Comparison of ENCODE assay signal across 1 cellular context in the genomic region with DNA sequence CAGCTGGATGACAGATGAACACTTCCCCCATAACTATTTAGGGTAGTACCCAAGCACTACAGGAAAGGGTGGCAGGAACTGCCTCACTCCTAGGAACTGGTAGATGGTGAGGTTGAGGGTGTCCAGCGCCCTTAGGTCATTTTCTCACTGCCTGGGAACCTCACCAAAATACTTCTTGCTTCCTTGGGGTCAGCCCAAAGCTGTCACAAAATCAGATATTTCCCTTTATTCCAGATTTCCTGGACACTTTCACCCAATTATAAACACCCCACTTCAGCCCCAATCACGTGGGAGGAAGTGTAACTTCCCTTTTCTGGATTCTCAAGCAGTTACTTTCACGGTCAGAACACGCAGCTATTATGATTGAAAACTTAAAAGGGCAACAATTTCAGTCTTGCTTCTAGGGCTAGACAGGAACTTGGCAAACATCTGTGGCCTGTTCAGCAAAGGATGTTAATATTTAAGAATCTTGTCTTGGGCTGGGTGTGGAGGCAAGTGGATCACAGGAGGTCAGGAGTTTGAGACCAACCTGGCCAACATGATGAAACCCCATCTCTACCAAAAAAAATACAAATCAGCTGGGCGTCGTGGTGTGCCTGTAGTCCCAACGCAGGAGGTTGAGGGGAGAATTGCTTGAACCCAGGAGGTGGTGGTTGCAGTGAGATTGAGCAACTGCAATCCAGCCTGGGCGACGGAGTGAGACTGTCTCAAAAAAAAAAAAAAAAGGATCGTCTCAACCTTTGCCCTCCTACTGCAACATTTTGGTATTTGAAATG.
TF ChIP-seq lines count a peak whose summit lies in the region.

No MANE protein-coding gene starts in this region.

TF ChIP-seq in K562, 482 proteins besides CTCF, POLR2A, EP300 and RAD21 (continued from another document and continues in another):
- TF ChIP-seq, protein P1, sequence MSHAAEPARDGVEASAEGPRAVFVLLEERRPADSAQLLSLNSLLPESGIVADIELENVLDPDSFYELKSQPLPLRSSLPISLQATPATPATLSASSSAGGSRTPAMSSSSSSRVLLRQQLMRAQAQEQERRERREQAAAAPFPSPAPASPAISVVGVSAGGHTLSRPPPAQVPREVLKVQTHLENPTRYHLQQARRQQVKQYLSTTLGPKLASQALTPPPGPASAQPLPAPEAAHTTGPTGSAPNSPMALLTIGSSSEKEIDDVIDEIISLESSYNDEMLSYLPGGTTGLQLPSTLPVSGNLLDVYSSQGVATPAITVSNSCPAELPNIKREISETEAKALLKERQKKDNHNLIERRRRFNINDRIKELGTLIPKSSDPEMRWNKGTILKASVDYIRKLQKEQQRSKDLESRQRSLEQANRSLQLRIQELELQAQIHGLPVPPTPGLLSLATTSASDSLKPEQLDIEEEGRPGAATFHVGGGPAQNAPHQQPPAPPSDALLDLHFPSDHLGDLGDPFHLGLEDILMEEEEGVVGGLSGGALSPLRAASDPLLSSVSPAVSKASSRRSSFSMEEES (CRISPR knock-in tag; IDR thresholded peaks at IDR 0.05), result peak; percentile 39; the same call in 1 of the 2 replicates
- TF ChIP-seq, protein P2, sequence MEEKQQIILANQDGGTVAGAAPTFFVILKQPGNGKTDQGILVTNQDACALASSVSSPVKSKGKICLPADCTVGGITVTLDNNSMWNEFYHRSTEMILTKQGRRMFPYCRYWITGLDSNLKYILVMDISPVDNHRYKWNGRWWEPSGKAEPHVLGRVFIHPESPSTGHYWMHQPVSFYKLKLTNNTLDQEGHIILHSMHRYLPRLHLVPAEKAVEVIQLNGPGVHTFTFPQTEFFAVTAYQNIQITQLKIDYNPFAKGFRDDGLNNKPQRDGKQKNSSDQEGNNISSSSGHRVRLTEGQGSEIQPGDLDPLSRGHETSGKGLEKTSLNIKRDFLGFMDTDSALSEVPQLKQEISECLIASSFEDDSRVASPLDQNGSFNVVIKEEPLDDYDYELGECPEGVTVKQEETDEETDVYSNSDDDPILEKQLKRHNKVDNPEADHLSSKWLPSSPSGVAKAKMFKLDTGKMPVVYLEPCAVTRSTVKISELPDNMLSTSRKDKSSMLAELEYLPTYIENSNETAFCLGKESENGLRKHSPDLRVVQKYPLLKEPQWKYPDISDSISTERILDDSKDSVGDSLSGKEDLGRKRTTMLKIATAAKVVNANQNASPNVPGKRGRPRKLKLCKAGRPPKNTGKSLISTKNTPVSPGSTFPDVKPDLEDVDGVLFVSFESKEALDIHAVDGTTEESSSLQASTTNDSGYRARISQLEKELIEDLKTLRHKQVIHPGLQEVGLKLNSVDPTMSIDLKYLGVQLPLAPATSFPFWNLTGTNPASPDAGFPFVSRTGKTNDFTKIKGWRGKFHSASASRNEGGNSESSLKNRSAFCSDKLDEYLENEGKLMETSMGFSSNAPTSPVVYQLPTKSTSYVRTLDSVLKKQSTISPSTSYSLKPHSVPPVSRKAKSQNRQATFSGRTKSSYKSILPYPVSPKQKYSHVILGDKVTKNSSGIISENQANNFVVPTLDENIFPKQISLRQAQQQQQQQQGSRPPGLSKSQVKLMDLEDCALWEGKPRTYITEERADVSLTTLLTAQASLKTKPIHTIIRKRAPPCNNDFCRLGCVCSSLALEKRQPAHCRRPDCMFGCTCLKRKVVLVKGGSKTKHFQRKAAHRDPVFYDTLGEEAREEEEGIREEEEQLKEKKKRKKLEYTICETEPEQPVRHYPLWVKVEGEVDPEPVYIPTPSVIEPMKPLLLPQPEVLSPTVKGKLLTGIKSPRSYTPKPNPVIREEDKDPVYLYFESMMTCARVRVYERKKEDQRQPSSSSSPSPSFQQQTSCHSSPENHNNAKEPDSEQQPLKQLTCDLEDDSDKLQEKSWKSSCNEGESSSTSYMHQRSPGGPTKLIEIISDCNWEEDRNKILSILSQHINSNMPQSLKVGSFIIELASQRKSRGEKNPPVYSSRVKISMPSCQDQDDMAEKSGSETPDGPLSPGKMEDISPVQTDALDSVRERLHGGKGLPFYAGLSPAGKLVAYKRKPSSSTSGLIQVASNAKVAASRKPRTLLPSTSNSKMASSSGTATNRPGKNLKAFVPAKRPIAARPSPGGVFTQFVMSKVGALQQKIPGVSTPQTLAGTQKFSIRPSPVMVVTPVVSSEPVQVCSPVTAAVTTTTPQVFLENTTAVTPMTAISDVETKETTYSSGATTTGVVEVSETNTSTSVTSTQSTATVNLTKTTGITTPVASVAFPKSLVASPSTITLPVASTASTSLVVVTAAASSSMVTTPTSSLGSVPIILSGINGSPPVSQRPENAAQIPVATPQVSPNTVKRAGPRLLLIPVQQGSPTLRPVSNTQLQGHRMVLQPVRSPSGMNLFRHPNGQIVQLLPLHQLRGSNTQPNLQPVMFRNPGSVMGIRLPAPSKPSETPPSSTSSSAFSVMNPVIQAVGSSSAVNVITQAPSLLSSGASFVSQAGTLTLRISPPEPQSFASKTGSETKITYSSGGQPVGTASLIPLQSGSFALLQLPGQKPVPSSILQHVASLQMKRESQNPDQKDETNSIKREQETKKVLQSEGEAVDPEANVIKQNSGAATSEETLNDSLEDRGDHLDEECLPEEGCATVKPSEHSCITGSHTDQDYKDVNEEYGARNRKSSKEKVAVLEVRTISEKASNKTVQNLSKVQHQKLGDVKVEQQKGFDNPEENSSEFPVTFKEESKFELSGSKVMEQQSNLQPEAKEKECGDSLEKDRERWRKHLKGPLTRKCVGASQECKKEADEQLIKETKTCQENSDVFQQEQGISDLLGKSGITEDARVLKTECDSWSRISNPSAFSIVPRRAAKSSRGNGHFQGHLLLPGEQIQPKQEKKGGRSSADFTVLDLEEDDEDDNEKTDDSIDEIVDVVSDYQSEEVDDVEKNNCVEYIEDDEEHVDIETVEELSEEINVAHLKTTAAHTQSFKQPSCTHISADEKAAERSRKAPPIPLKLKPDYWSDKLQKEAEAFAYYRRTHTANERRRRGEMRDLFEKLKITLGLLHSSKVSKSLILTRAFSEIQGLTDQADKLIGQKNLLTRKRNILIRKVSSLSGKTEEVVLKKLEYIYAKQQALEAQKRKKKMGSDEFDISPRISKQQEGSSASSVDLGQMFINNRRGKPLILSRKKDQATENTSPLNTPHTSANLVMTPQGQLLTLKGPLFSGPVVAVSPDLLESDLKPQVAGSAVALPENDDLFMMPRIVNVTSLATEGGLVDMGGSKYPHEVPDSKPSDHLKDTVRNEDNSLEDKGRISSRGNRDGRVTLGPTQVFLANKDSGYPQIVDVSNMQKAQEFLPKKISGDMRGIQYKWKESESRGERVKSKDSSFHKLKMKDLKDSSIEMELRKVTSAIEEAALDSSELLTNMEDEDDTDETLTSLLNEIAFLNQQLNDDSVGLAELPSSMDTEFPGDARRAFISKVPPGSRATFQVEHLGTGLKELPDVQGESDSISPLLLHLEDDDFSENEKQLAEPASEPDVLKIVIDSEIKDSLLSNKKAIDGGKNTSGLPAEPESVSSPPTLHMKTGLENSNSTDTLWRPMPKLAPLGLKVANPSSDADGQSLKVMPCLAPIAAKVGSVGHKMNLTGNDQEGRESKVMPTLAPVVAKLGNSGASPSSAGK (IDR thresholded peaks at IDR 0.05), result peak; percentile 40
- TF ChIP-seq GTF2A2 (tag; IDR thresholded peaks at IDR 0.05) (no peak), ZNF785 (CRISPR knock-in tag; IDR thresholded peaks at IDR 0.05) (no peak), ZNF766 (CRISPR knock-in tag; conservative IDR thresholded peaks at IDR 0.05) (0 out of 2 replicates have a peak, but pooled peaks have one; percentile 39), MAFG (tag; conservative IDR thresholded peaks at IDR 0.05) (no peak), PHF20 (IDR thresholded peaks at IDR 0.05; ENCODE audit: partially characterized antibody) (peak; percentile 24), RUNX1 (IDR thresholded peaks at IDR 0.05; ENCODE audit: low read depth) (peak; percentile 76; the same call in 1 of the 2 replicates), NFATC3 (IDR thresholded peaks at IDR 0.05) (peak; percentile 73; the same call in 1 of the 2 replicates), TCFL5 (CRISPR knock-in tag; conservative IDR thresholded peaks at IDR 0.05) (no peak; the same call in 1 of the 2 replicates), BRCA1 (IDR thresholded peaks at IDR 0.05) (no peak), BRCA1 (CRISPR knock-in tag; IDR thresholded peaks at IDR 0.05) (no peak), STAT5A (IDR thresholded peaks at IDR 0.05; ENCODE audit: borderline replicate concordance, low read length) (peak; percentile 3; the same call in 1 of the 2 replicates), ZFPM2 (CRISPR knock-in tag; IDR thresholded peaks at IDR 0.05) (peak; percentile 95), BMI1 (IDR thresholded peaks at IDR 0.05; ENCODE audit: low read length) (no peak; the same call in 1 of the 2 replicates), GTF2E2 (tag; IDR thresholded peaks at IDR 0.05) (no peak), EP400 (IDR thresholded peaks at IDR 0.05) (0 out of 2 replicates have a peak, but pooled peaks have one; percentile 32), HOXB6 (CRISPR knock-in tag; IDR thresholded peaks at IDR 0.05; ENCODE audit: borderline replicate concordance) (peak; percentile 72; the same call in 1 of the 2 replicates), HDAC2 (IDR thresholded peaks at IDR 0.05) (peak; percentile 7; the same call in 1 of the 2 replicates)
- TF ChIP-seq, protein P3, sequence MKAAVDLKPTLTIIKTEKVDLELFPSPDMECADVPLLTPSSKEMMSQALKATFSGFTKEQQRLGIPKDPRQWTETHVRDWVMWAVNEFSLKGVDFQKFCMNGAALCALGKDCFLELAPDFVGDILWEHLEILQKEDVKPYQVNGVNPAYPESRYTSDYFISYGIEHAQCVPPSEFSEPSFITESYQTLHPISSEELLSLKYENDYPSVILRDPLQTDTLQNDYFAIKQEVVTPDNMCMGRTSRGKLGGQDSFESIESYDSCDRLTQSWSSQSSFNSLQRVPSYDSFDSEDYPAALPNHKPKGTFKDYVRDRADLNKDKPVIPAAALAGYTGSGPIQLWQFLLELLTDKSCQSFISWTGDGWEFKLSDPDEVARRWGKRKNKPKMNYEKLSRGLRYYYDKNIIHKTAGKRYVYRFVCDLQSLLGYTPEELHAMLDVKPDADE (conservative IDR thresholded peaks at IDR 0.05; ENCODE audit: control insufficient read depth, low read depth, low read length), result no peak
- TF ChIP-seq, protein P4, sequence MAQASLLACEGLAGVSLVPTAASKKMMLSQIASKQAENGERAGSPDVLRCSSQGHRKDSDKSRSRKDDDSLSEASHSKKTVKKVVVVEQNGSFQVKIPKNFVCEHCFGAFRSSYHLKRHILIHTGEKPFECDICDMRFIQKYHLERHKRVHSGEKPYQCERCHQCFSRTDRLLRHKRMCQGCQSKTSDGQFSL (CRISPR knock-in tag; IDR thresholded peaks at IDR 0.05), result no peak
- TF ChIP-seq, protein P4 (tag; IDR thresholded peaks at IDR 0.05), result no peak
- TF ChIP-seq, protein P5, sequence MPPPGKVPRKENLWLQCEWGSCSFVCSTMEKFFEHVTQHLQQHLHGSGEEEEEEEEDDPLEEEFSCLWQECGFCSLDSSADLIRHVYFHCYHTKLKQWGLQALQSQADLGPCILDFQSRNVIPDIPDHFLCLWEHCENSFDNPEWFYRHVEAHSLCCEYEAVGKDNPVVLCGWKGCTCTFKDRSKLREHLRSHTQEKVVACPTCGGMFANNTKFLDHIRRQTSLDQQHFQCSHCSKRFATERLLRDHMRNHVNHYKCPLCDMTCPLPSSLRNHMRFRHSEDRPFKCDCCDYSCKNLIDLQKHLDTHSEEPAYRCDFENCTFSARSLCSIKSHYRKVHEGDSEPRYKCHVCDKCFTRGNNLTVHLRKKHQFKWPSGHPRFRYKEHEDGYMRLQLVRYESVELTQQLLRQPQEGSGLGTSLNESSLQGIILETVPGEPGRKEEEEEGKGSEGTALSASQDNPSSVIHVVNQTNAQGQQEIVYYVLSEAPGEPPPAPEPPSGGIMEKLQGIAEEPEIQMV (tag; conservative IDR thresholded peaks at IDR 0.05; ENCODE audit: low read depth), result no peak
- TF ChIP-seq, protein P6, sequence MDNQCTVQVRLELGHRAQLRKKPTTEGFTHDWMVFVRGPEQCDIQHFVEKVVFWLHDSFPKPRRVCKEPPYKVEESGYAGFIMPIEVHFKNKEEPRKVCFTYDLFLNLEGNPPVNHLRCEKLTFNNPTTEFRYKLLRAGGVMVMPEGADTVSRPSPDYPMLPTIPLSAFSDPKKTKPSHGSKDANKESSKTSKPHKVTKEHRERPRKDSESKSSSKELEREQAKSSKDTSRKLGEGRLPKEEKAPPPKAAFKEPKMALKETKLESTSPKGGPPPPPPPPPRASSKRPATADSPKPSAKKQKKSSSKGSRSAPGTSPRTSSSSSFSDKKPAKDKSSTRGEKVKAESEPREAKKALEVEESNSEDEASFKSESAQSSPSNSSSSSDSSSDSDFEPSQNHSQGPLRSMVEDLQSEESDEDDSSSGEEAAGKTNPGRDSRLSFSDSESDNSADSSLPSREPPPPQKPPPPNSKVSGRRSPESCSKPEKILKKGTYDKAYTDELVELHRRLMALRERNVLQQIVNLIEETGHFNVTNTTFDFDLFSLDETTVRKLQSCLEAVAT (IDR thresholded peaks at IDR 0.05), result peak; percentile 88 to 92; a peak in 3 of 4 replicates
- TF ChIP-seq, protein P7, sequence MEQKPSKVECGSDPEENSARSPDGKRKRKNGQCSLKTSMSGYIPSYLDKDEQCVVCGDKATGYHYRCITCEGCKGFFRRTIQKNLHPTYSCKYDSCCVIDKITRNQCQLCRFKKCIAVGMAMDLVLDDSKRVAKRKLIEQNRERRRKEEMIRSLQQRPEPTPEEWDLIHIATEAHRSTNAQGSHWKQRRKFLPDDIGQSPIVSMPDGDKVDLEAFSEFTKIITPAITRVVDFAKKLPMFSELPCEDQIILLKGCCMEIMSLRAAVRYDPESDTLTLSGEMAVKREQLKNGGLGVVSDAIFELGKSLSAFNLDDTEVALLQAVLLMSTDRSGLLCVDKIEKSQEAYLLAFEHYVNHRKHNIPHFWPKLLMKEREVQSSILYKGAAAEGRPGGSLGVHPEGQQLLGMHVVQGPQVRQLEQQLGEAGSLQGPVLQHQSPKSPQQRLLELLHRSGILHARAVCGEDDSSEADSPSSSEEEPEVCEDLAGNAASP (IDR thresholded peaks at IDR 0.05), result no peak
- TF ChIP-seq, protein P8, sequence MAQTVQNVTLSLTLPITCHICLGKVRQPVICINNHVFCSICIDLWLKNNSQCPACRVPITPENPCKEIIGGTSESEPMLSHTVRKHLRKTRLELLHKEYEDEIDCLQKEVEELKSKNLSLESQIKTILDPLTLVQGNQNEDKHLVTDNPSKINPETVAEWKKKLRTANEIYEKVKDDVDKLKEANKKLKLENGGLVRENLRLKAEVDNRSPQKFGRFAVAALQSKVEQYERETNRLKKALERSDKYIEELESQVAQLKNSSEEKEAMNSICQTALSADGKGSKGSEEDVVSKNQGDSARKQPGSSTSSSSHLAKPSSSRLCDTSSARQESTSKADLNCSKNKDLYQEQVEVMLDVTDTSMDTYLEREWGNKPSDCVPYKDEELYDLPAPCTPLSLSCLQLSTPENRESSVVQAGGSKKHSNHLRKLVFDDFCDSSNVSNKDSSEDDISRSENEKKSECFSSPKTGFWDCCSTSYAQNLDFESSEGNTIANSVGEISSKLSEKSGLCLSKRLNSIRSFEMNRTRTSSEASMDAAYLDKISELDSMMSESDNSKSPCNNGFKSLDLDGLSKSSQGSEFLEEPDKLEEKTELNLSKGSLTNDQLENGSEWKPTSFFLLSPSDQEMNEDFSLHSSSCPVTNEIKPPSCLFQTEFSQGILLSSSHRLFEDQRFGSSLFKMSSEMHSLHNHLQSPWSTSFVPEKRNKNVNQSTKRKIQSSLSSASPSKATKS (CRISPR knock-in tag; IDR thresholded peaks at IDR 0.05), result peak; percentile 87; the same call in 1 of the 2 replicates
- TF ChIP-seq, protein P9, sequence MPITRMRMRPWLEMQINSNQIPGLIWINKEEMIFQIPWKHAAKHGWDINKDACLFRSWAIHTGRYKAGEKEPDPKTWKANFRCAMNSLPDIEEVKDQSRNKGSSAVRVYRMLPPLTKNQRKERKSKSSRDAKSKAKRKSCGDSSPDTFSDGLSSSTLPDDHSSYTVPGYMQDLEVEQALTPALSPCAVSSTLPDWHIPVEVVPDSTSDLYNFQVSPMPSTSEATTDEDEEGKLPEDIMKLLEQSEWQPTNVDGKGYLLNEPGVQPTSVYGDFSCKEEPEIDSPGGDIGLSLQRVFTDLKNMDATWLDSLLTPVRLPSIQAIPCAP (CRISPR knock-in tag; IDR thresholded peaks at IDR 0.05; ENCODE audit: borderline replicate concordance), result no peak; the same call in 1 of the 2 replicates
